In the genomic region with DNA sequence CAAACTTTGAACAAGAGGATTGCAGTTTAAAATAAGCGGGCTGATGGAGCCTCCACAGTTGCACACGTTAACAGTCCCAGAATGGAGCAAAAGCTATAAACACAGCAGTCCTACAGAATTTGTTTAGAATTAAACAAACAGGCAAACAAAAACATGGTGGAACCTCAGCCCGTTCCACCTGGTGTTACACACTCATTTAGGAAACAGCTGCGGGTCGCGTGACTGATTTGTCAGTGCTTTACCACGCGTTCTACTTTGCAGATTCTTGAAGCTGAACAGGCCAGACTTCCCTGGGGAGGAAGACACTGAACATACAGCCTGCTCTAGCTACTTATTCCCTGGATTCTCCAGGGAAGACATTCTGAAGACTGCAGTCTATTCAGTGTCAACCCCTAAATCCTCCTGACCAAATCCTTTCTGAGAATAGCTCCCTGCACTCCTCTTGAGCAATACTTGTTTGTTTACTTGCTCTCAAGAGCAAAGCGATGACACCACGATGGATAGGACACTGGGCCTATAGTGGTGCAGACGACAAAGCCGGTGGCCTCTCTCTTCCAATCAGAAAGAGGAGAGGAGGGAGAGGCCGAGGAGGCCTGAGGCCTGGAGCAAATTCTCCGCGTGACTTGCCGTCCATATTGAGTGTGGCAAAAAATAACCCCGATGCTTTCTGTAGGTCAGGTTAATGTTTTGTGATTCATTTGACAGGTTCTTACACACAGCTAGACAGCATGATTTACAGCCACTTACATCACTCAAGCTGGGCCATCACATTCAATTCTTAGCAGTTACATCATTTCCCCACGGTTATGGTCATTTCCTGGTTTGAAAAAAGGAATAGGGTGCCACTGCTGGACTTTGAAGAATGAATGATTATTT, we compare ENCODE assay signal across 8 cellular contexts. TPM values are rescaled to one million over a fixed set of nuclear protein-coding genes. Genes with fewer than 3 reads are reported as not detected.
DNase-seq lines count a peak whose midpoint lies in the region; ATAC-seq, FAIRE-seq and TF ChIP-seq lines count a peak whose summit lies in the region.

No MANE protein-coding gene starts in this region.

- WGBS in pancreas, 2 donors, result 10 to 12% methylated on average over 18 of the region's 18 CpGs

- peaks cover 31% of the 10 kb centered on the region for H3F3A ChIP-seq in SU-DHL-6 (ENCODE audit: insufficient read depth)

- H2AFZ ChIP-seq in SU-DHL-6 (ENCODE audit: low read depth, low read length, severe bottlenecking), result peak overlapping the region; percentile 30

- peak overlapping the region; percentile 67 for H3K4me2 ChIP-seq in SU-DHL-6 (ENCODE audit: low read depth, low read length, poor library complexity, severe bottlenecking)

- H3K36me3 ChIP-seq in SU-DHL-6 (ENCODE audit: low read length) (no peaks in the 10 kb centered on the region), adipocyte (ENCODE audit: control insufficient read depth, insufficient read depth, low read length, severe bottlenecking) (no peaks in the 10 kb centered on the region), cardiac muscle cell (no peaks in the 10 kb centered on the region), pancreas (no peaks in the 10 kb centered on the region), tibial artery (no peaks in the 10 kb centered on the region)

- peaks cover 22% of the 10 kb centered on the region for H3K4me1 ChIP-seq in adipocyte (ENCODE audit: control insufficient read depth, insufficient read depth, low read length)
- H3K4me1 ChIP-seq in cardiac muscle cell (ENCODE audit: low read depth), result peaks cover 9% of the 10 kb centered on the region
- peaks cover 16 to 38% (median 19%) of the 10 kb centered on the region in 3 donors for H3K4me1 ChIP-seq in pancreas
- peaks cover 0 to 34% (median 20%) of the 10 kb centered on the region in 4 donors for H3K4me1 ChIP-seq in tibial artery

- peak; percentile 70 for DNase-seq in GM12891 (ENCODE audit: insufficient read length, low spot score)
- peak; percentile 95 for DNase-seq in NCI-H1417 treated with DMSO at 0.1 percent for 48 hours (lab: John Stamatoyannopoulos, UW)
- peak; percentile 99 for DNase-seq in adipocyte (ENCODE audit: low read depth)
- peak; percentile 97 to 99 for DNase-seq in cardiac muscle cell (ENCODE audit: low read depth in 1 of 2, low spot score in 1 of 2)
- peak; percentile 73 to 97 (median 94) for DNase-seq in pancreas
- DNase-seq in tibial artery, result peak; percentile 96 to 98

- peak; percentile 48; the same call in 1 of the 2 replicates for TF ChIP-seq POLR2A in GM12891 (IDR thresholded peaks at IDR 0.05; ENCODE audit: low read depth, low read length)

- peak overlapping the region; percentile 47 for H3K9ac ChIP-seq in SU-DHL-6 (ENCODE audit: low read length)
- H3K9ac ChIP-seq in adipocyte (ENCODE audit: low read length), result peak overlapping the region; percentile 76

- H3K27me3 ChIP-seq in SU-DHL-6 (ENCODE audit: low read length), result no peaks in the 10 kb centered on the region
- H3K27me3 ChIP-seq in adipocyte (replicated peaks; ENCODE audit: control insufficient read depth, insufficient read depth, low read length), result no peaks in the 10 kb centered on the region
- no peaks in the 10 kb centered on the region for H3K27me3 ChIP-seq in cardiac muscle cell
- H3K27me3 ChIP-seq in pancreas, result no peaks in the 10 kb centered on the region
- H3K27me3 ChIP-seq in tibial artery, result no peaks in the 10 kb centered on the region

- TF ChIP-seq CTCF in SU-DHL-6 (IDR thresholded peaks at IDR 0.05; ENCODE audit: insufficient read depth, low read length, poor library complexity, severe bottlenecking), result no peak
- TF ChIP-seq CTCF in cardiac muscle cell (IDR thresholded peaks at IDR 0.05; ENCODE audit: low read depth, low read length), result no peak
- no peak for TF ChIP-seq CTCF in pancreas (IDR thresholded peaks at IDR 0.05)
- no peak for TF ChIP-seq CTCF in tibial artery (IDR thresholded peaks at IDR 0.05)

- H3K9me2 ChIP-seq in SU-DHL-6 (replicated peaks; ENCODE audit: insufficient read depth, low read length), result no peaks in the 10 kb centered on the region

- intact Hi-C loops in pancreas (cut with DNase I), result loop anchor here in 1 of 3 donors (10.0 kb wide), 1 partner anchor 63 kb away; no protein-coding TSS in a partner anchor
- intact Hi-C loops in tibial artery (cut with DNase I; ENCODE audit: low total_unique reads), result loop anchor here (10.0 kb wide), 1 partner anchor 1833 kb away; no protein-coding TSS in a partner anchor

- FAIRE-seq in GM12891 (lab: Jason Lieb, UNC) (peak; percentile 85), pancreas (lab: Jason Lieb, UNC) (peak; percentile 97)

- no peaks in the 10 kb centered on the region for H4K20me1 ChIP-seq in SU-DHL-6 (ENCODE audit: low read depth, low read length)

- ATAC-seq in HG02840 (IDR thresholded peaks at IDR 0.05; ENCODE audit: low FRiP score, unreplicated experiment) (peak; percentile 39), pancreas (peak; percentile 59 to 76 (median 72))

- H3K4me3 ChIP-seq in SU-DHL-6 (ENCODE audit: insufficient read depth, low read length, poor library complexity, severe bottlenecking) (peak overlapping the region; percentile 6), adipocyte (ENCODE audit: low read length) (peak overlapping the region; percentile 70), cardiac muscle cell (peak overlapping the region; percentile 7), pancreas (no peak overlapping the region), tibial artery (peak overlapping the region; percentile 12 to 19)

- no peaks in the 10 kb centered on the region for H3K9me3 ChIP-seq in SU-DHL-6 (ENCODE audit: insufficient read depth, low read length)
- no peaks in the 10 kb centered on the region for H3K9me3 ChIP-seq in adipocyte (ENCODE audit: control insufficient read depth, low read length)
- no peaks in the 10 kb centered on the region for H3K9me3 ChIP-seq in cardiac muscle cell (ENCODE audit: low read depth)
- no peaks in the 10 kb centered on the region for H3K9me3 ChIP-seq in pancreas
- H3K9me3 ChIP-seq in tibial artery, result no peaks in the 10 kb centered on the region

- peaks cover 5% of the 10 kb centered on the region for H3K79me2 ChIP-seq in SU-DHL-6 (ENCODE audit: insufficient read depth, low read length)

- peak overlapping the region; percentile 82 for H3K27ac ChIP-seq in SU-DHL-6 (ENCODE audit: low read depth, low read length)
- peak overlapping the region; percentile 96 for H3K27ac ChIP-seq in cardiac muscle cell
- peak overlapping the region; percentile 60 to 97 (median 91) for H3K27ac ChIP-seq in pancreas
- H3K27ac ChIP-seq in tibial artery, result peak overlapping the region; percentile 82 to 84

TF ChIP-seq in GM12891, 5 proteins besides CTCF, POLR2A, EP300 and RAD21:
- TF ChIP-seq POU2F2 (IDR thresholded peaks at IDR 0.05; ENCODE audit: low read depth, low read length) (no peak; the same call in 1 of the 2 replicates), SPI1 (IDR thresholded peaks at IDR 0.05; ENCODE audit: low read depth, low read length) (peak; percentile 32; the same call in 1 of the 2 replicates), PAX5 (IDR thresholded peaks at IDR 0.05; ENCODE audit: insufficient read depth, low read length, severe bottlenecking) (no peak), TAF1 (IDR thresholded peaks at IDR 0.05; ENCODE audit: low read depth, low read length) (0 out of 2 replicates have a peak, but pooled peaks have one; percentile 40), POLR2AphosphoS5 (IDR thresholded peaks at IDR 0.05; ENCODE audit: low read depth, low read length) (no peak)

RNA-seq across cellular contexts. Expression of a gene that starts 4.0 kb away (rescaled TPM):
- 31.3 TPM for polyA plus RNA-seq in GM12891 (2012; ENCODE audit: low read depth, missing spikeins)
- total RNA-seq in cardiac muscle cell (34.6 and 37.7 TPM in 2 replicates), pancreas (10 to 100 TPM; 13.9 to 29.4 (median 19.6) TPM)
- polyA plus RNA-seq in cardiac muscle cell (128 and 164 TPM in 2 replicates), pancreas (10 to 100 TPM; 20.9 to 35.1 TPM)

RNA-seq across cellular contexts. Expression of a gene that starts 4.6 kb away (rescaled TPM):
- polyA plus RNA-seq in GM12891 (2012; ENCODE audit: low read depth, missing spikeins), result 15.3 TPM
- total RNA-seq in cardiac muscle cell, result 17.4 and 26.1 TPM in 2 replicates
- polyA plus RNA-seq in cardiac muscle cell, result 15.4 and 31.2 TPM in 2 replicates
- total RNA-seq in pancreas, result 10 to 100 TPM; 18.8 to 37.3 (median 24.9) TPM
- polyA plus RNA-seq in pancreas, result 10 to 100 TPM; 20.9 to 31.2 TPM

Comparison
In these comparisons a context has a peak if more than half of its experiments do, and no peak if none do; other contexts are left out.
1. H3K4me3 ChIP-seq: peak in SU-DHL-6 (single experiment), adipocyte (single experiment), cardiac muscle cell (single experiment) and tibial artery (2 of 2); none in pancreas (0 of 4).
2. Peak in every context shown above with its lines, with median percentiles within 50 percentile points of each other: DNase-seq and H3K27ac ChIP-seq.